In the genomic region with DNA sequence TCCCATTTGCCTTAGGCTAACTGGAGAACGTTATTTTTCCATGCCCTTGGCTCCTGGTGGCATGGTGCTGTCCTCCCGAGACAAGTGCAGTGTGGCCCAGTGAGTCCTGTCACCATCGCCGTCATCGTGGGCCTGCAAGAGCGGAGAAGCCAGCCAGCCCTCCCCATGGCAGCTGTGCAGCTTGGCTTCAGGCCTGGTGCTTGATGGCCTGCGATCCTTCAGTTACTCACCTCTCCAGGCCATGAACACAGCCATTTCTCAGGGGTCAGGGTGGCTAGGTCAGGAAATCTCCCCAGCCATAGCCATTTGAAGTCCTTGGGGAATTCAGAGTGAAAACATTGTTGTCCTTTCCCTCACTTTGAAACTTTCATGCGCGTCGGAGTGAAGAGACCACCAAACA, we compare ENCODE assay signal across 23 cellular contexts.
"Had no signal": no experiment of that assay in that cellular context is flagged by ENCODE, and none has a peak within 500 bp of the region (broad histone marks: within the 10 kb centered on the region; RNA-seq: fewer than 3 reads in every experiment).

No MANE protein-coding gene starts in this region.

- H3K4me3 Mint-ChIP-seq: memory B cell; mesothelial cell of epicardium; natural killer cell; stimulated activated naive B cell treated with anti-CD40 and anti-IgM and Interleukin-4, amounts not matched to agents 10 μg/mL and 1 μg/mL and 100 μg/mL, for 72 hours; stimulated activated naive CD8-positive, alpha-beta T cell treated with anti-CD3 and anti-CD28 coated beads, Interleukin-15, amount 100 ng/mL, for 72 hours had no signal

- H3K4me3 ChIP-seq: dorsolateral prefrontal cortex, esophagus muscularis mucosa, gastrocnemius medialis, left ventricle myocardium inferior, lower lobe of right lung, right atrium auricular region, sigmoid colon, skin epidermis, testis, tibial nerve, upper lobe of right lung, vagina had no signal

- ATAC-seq: lower lobe of right lung; natural killer cell; stimulated activated naive B cell treated with anti-CD40 and anti-IgM and Interleukin-4, amounts not matched to agents 10 μg/mL and 1 μg/mL and 100 μg/mL, for 72 hours; stimulated activated naive CD8-positive, alpha-beta T cell treated with anti-CD3 and anti-CD28 coated beads, Interleukin-15, amount 100 ng/mL, for 72 hours; upper lobe of right lung had no signal

- H3K27ac Mint-ChIP-seq: memory B cell; mesothelial cell of epicardium; natural killer cell; stimulated activated naive B cell treated with anti-CD40 and anti-IgM and Interleukin-4, amounts not matched to agents 10 μg/mL and 1 μg/mL and 100 μg/mL, for 72 hours; stimulated activated naive CD8-positive, alpha-beta T cell treated with anti-CD3 and anti-CD28 coated beads, Interleukin-15, amount 100 ng/mL, for 72 hours had no signal

- DNase-seq: cortex of kidney; dorsolateral prefrontal cortex; effector CD8-positive, alpha-beta T cell; left ventricle myocardium inferior; lower lobe of right lung; natural killer cell; sigmoid colon; stimulated activated CD4-positive, alpha-beta T cell treated with anti-CD3 and anti-CD28 coated beads, Interleukin-2, amount 100 ng/mL, for 24 hours; stimulated activated CD4-positive, alpha-beta T cell treated with anti-CD3 and anti-CD28 coated beads, Interleukin-4, amount 100 ng/mL, for 4 hours; stimulated activated naive B cell treated with anti-CD40 and anti-IgM and Interleukin-4, amounts not matched to agents 10 μg/mL and 1 μg/mL and 100 μg/mL, for 72 hours; stimulated activated naive CD8-positive, alpha-beta T cell treated with anti-CD3 and anti-CD28 coated beads, Interleukin-15, amount 100 ng/mL, for 72 hours; testis; upper lobe of right lung had no signal

- H3K27ac ChIP-seq: dorsolateral prefrontal cortex, epithelial cell of prostate, esophagus muscularis mucosa, gastrocnemius medialis, left ventricle myocardium inferior, lower lobe of right lung, neutrophil, right atrium auricular region, sigmoid colon, skin epidermis, testis, tibial nerve, upper lobe of right lung, vagina had no signal

- H3K36me3 ChIP-seq: esophagus muscularis mucosa, gastrocnemius medialis, left ventricle myocardium inferior, lower lobe of right lung, neutrophil, right atrium auricular region, sigmoid colon, tibial nerve, upper lobe of right lung, vagina had no signal

- H3K36me3 Mint-ChIP-seq: memory B cell; mesothelial cell of epicardium; natural killer cell; stimulated activated naive B cell treated with anti-CD40 and anti-IgM and Interleukin-4, amounts not matched to agents 10 μg/mL and 1 μg/mL and 100 μg/mL, for 72 hours had no signal

- H3K9me3 Mint-ChIP-seq: mesothelial cell of epicardium, natural killer cell had no signal

- H3K27me3 ChIP-seq: esophagus muscularis mucosa, gastrocnemius medialis, right atrium auricular region, sigmoid colon, testis, vagina had no signal

- H3K4me1 ChIP-seq: lower lobe of right lung, upper lobe of right lung, vagina had no signal

- H3K27me3 Mint-ChIP-seq: memory B cell had no signal

- H3K4me1 Mint-ChIP-seq: memory B cell; natural killer cell; stimulated activated naive B cell treated with anti-CD40 and anti-IgM and Interleukin-4, amounts not matched to agents 10 μg/mL and 1 μg/mL and 100 μg/mL, for 72 hours; stimulated activated naive CD8-positive, alpha-beta T cell treated with anti-CD3 and anti-CD28 coated beads, Interleukin-15, amount 100 ng/mL, for 72 hours had no signal

- H3K9me3 ChIP-seq: esophagus muscularis mucosa, gastrocnemius medialis, lower lobe of right lung, neutrophil, sigmoid colon, testis, upper lobe of right lung, vagina had no signal
